In genomic region chr17:75976175-75976848, GRCh38 we compare ENCODE assay signal across 7 cellular contexts. TPM values are rescaled to one million over a fixed set of nuclear protein-coding genes. Genes with fewer than 3 reads are reported as not detected.
DNase-seq lines count a peak whose midpoint lies in the region; ATAC-seq and TF ChIP-seq lines count a peak whose summit lies in the region.
"Had no signal": no experiment of that assay in that cellular context is flagged by ENCODE, and none has a peak within 500 bp of the region (broad histone marks: within the 10 kb centered on the region; RNA-seq: fewer than 3 reads in every experiment).

No MANE protein-coding gene starts in this region.

- H3K9me3 ChIP-seq in left ventricle myocardium inferior (replicated peaks) (no peaks in the 10 kb centered on the region), vagina (no peaks in the 10 kb centered on the region)

- H3K4me1 ChIP-seq in left ventricle myocardium inferior (peaks cover 94% of the 10 kb centered on the region), vagina (peaks cover 44% of the 10 kb centered on the region)

- H3K27me3 ChIP-seq in left ventricle myocardium inferior (ENCODE audit: low read depth) = no peaks in the 10 kb centered on the region
- no peaks in the 10 kb centered on the region for H3K27me3 ChIP-seq in vagina

- peak overlapping the region in 3 of 5 donors; percentile 13 to 48 (median 47) for H3K4me3 Mint-ChIP-seq in immature natural killer cell

- peaks cover 2 to 16% (median 4%) of the 10 kb centered on the region in 3 donors for H3K36me3 Mint-ChIP-seq in immature natural killer cell

- peaks cover 34 to 58% of the 10 kb centered on the region in 2 donors for H3K4me1 Mint-ChIP-seq in immature natural killer cell

- TF ChIP-seq CTCF in left ventricle myocardium inferior (IDR thresholded peaks at IDR 0.05; ENCODE audit: borderline replicate concordance) (no peak), vagina (IDR thresholded peaks at IDR 0.05) (no peak)

- no peak for ATAC-seq in GM18873 (IDR thresholded peaks at IDR 0.05; ENCODE audit: low FRiP score, unreplicated experiment)

- intact Hi-C loops in left ventricle myocardium inferior (cut with micrococcal nuclease) = no loop called here
- intact Hi-C loops in cardiac septum (cut with DNase I) = no loop called here
- intact Hi-C loops in vagina (cut with DNase I) = no loop called here

- no peak for DNase-seq in left ventricle myocardium inferior
- no peak for DNase-seq in cardiac septum (ENCODE audit: low spot score)
- DNase-seq in immature natural killer cell = no peak
- no peak for DNase-seq in vagina (ENCODE audit: extremely low spot score in 2 of 2)
- DNase-seq in NCI-H1436 (lab: John Stamatoyannopoulos, UW) = no peak
- DNase-seq: NCI-H524 had no signal

- H3K9me3 Mint-ChIP-seq in immature natural killer cell = no peaks in the 10 kb centered on the region

- H3K27me3 Mint-ChIP-seq in immature natural killer cell (ENCODE audit: low read depth in 3 of 3) = peaks cover 0 to 8% (median 3%) of the 10 kb centered on the region in 3 donors

- no peak for TF ChIP-seq POLR2A in vagina (IDR thresholded peaks at IDR 0.05)

- peak overlapping the region; percentile 75 for H3K27ac ChIP-seq in left ventricle myocardium inferior (replicated peaks)
- peak overlapping the region; percentile 30 for H3K27ac ChIP-seq in vagina

- peaks cover 37% of the 10 kb centered on the region for H3K36me3 ChIP-seq in left ventricle myocardium inferior
- H3K36me3 ChIP-seq in vagina = peaks cover 0 to 4% of the 10 kb centered on the region in 2 donors

- peak overlapping the region; percentile 91 for H3K4me3 ChIP-seq in left ventricle myocardium inferior
- no peak overlapping the region for H3K4me3 ChIP-seq in vagina

- peak overlapping the region in 2 of 6 donors; percentile 22 to 65 for H3K27ac Mint-ChIP-seq in immature natural killer cell

RNA-seq across cellular contexts. Expression of gene ACOX1, which starts 2.7 kb away (rescaled TPM):
- 76.4 TPM for total RNA-seq in left ventricle myocardium inferior
- 73.3 TPM for total RNA-seq in cardiac septum
- 10 to 100 TPM; 16.1 to 23.9 (median 19.1) TPM for polyA plus RNA-seq in immature natural killer cell
- total RNA-seq in vagina = 50.6 TPM

RNA-seq across cellular contexts. Expression of gene TEN1, which starts 2.7 kb away (rescaled TPM):
- total RNA-seq in left ventricle myocardium inferior (5.3 TPM), cardiac septum (9.6 TPM), vagina (10.3 TPM)
- polyA plus RNA-seq in immature natural killer cell = 10 to 100 TPM; 40.2 to 53.0 (median 43.7) TPM

RNA-seq across cellular contexts. Expression of gene CDK3, which starts 24.3 kb away (rescaled TPM):
- total RNA-seq in left ventricle myocardium inferior (1.8 TPM), cardiac septum (2.7 TPM), vagina (3.2 TPM)
- 1 to 10 TPM in 2 of 3 donors, not detected in 1; 1.0 to 1.1 TPM for polyA plus RNA-seq in immature natural killer cell

RNA-seq across cellular contexts. Expression of gene FBF1, which starts 35.5 kb away (rescaled TPM):
- total RNA-seq in left ventricle myocardium inferior = 2.8 TPM
- total RNA-seq in cardiac septum = 5.2 TPM
- 1 to 10 TPM in 2 of 3 donors, not detected in 1; 1.6 to 7.6 TPM for polyA plus RNA-seq in immature natural killer cell
- total RNA-seq in vagina = 13.0 TPM

RNA-seq across cellular contexts. Expression of gene EVPL, which starts 50.8 kb away (rescaled TPM):
- total RNA-seq in left ventricle myocardium inferior (not detected), cardiac septum (0.05 TPM), vagina (115 TPM)
- not detected for polyA plus RNA-seq in immature natural killer cell
